Comparison of ENCODE assay signal across 8 cellular contexts in genomic region chr4:110085131-110085530, GRCh38.
DNase-seq lines count a peak whose midpoint lies in the region; ATAC-seq and TF ChIP-seq lines count a peak whose summit lies in the region.

No MANE protein-coding gene starts in this region.

- H3K4me1 ChIP-seq in PC-3 (ENCODE audit: insufficient read depth, low read length) (peaks cover 53% of the 10 kb centered on the region), prostate gland (replicated peaks) (no peaks in the 10 kb centered on the region)

- in situ Hi-C loops in Caki2 (cut with HindIII; ENCODE audit: low pct_unique_long_range_greater_than_20kb, low sequenced_read_pairs) = no loop called here

- no peak for TF ChIP-seq POLR2A in prostate gland (IDR thresholded peaks at IDR 0.05)

- no peak overlapping the region for H3K4me3 ChIP-seq in PC-3 (ENCODE audit: low read length)
- no peak overlapping the region for H3K4me3 ChIP-seq in fibroblast of pulmonary artery (replicated peaks; ENCODE audit: low read depth, low read length)
- H3K4me3 ChIP-seq in prostate gland = no peak overlapping the region

- no peaks in the 10 kb centered on the region for H3F3A ChIP-seq in PC-3 (ENCODE audit: low read length, unreplicated experiment)

- no peaks in the 10 kb centered on the region for H3K36me3 ChIP-seq in PC-3 (ENCODE audit: low read depth, low read length)
- H3K36me3 ChIP-seq in prostate gland = no peaks in the 10 kb centered on the region

- H2AFZ ChIP-seq in PC-3 (ENCODE audit: low read length) = no peak overlapping the region

- H3K9me2 ChIP-seq in PC-3 (replicated peaks; ENCODE audit: low read length) = no peaks in the 10 kb centered on the region

- H3K27me3 ChIP-seq in PC-3 (ENCODE audit: low read length) (no peaks in the 10 kb centered on the region), prostate gland (replicated peaks; ENCODE audit: insufficient read depth) (no peaks in the 10 kb centered on the region)

- POLR2A ChIA-PET in PC-3 (lab: Charles Lee; ENCODE audit: unreplicated experiment) = no interaction called here

- DNase-seq in Caki2 (ENCODE audit: low read depth) (peak; percentile 47), PC-3 (peak; percentile 26), fibroblast of pulmonary artery (ENCODE audit: low read depth) (peak; percentile 59), superior temporal gyrus (ENCODE audit: extremely low spot score) (no peak), prostate gland (ENCODE audit: low spot score) (no peak), SKM-1 treated with dmso at 0.1 percent for 144 hours (lab: John Stamatoyannopoulos, UW; ENCODE audit: unreplicated experiment) (no peak)

- WGBS in prostate gland = 93% methylated on average over 1 of the region's 1 CpG

- ATAC-seq in GM19452 (IDR thresholded peaks at IDR 0.05; ENCODE audit: unreplicated experiment) (peak; percentile 62), PC-3 (no peak), GM18520 (IDR thresholded peaks at IDR 0.05; ENCODE audit: unreplicated experiment) (no peak)

- H3K4me2 ChIP-seq in PC-3 (ENCODE audit: low read length) = no peak overlapping the region

- no peaks in the 10 kb centered on the region for H3K9me3 ChIP-seq in PC-3 (ENCODE audit: low read length)
- no peaks in the 10 kb centered on the region for H3K9me3 ChIP-seq in prostate gland

- no TSS peak for BruUV-seq in PC-3 (replicated peaks; lab: Mats Ljungman, UMichigan)

- no peak overlapping the region for H3K27ac ChIP-seq in PC-3 (ENCODE audit: low read length)
- no peak overlapping the region for H3K27ac ChIP-seq in prostate gland

- no peaks in the 10 kb centered on the region for H4K20me1 ChIP-seq in PC-3 (ENCODE audit: low read length)

- H3K79me2 ChIP-seq in PC-3 (ENCODE audit: low read length) = no peaks in the 10 kb centered on the region

- TF ChIP-seq CTCF in PC-3 (conservative IDR thresholded peaks at IDR 0.05; ENCODE audit: low read depth, low read length) (no peak), fibroblast of pulmonary artery (IDR thresholded peaks at IDR 0.05; ENCODE audit: low read length, missing control alignments) (no peak), prostate gland (IDR thresholded peaks at IDR 0.05) (no peak)

- intact Hi-C loops in PC-3 (cut with micrococcal nuclease) (no loop called here), prostate gland (cut with DNase I) (no loop called here)

- no peak overlapping the region for H3K9ac ChIP-seq in PC-3 (ENCODE audit: low read length)

- CTCF ChIA-PET in PC-3 (lab: Charles Lee) = no interaction called here

Comparison
In these comparisons a context has a peak if more than half of its experiments do, and no peak if none do; other contexts are left out.
1. DNase-seq: peak in Caki2 (single experiment), PC-3 (single experiment) and fibroblast of pulmonary artery (single experiment); none in superior temporal gyrus (single experiment), prostate gland (single experiment) and SKM-1 treated with dmso at 0.1 percent for 144 hours (single experiment).